In the genomic region with DNA sequence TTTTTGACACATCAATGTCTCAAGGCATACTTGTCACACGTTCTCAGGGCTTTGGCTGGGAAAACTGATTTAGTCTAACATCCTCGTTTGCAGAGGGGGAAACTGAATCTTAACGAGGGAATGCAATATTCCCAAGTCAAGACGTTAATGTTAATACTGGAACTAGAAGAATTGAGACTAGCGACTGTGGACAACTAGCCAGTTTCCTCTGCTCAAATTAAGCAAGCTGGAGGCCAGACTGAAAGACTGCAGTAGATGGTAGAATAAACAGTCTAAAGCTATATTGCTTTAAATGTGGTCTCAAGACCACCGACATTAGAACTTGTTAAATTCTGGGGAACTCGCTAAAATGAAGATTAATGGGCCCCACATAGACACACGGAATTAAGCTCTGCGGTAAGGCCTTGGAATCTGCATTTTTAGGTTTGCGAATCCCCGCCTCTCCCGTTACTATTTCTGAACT, we compare ENCODE assay signal across 8 cellular contexts. TPM values are rescaled to one million over a fixed set of nuclear protein-coding genes. Genes with fewer than 3 reads are reported as not detected.
DNase-seq lines count a peak whose midpoint lies in the region; ATAC-seq, FAIRE-seq and TF ChIP-seq lines count a peak whose summit lies in the region.

No MANE protein-coding gene starts in this region.

- FAIRE-seq in endothelial cell of umbilical vein (lab: Jason Lieb, UNC): no peak

- no peak overlapping the region for H3K27ac Mint-ChIP-seq in neural progenitor cell

- H4K20me1 ChIP-seq in OCI-LY7 (ENCODE audit: insufficient read depth, low read length): peaks cover 31% of the 10 kb centered on the region
- no peaks in the 10 kb centered on the region for H4K20me1 ChIP-seq in endothelial cell of umbilical vein (replicated peaks; ENCODE audit: control insufficient read depth, extremely low read depth, insufficient read depth, low read length)
- H4K20me1 ChIP-seq in neural progenitor cell (ENCODE audit: low read depth): peaks cover 26% of the 10 kb centered on the region

- H2AFZ ChIP-seq in ACC112 (ENCODE audit: low read length, unreplicated experiment) (peak overlapping the region; percentile 86), OCI-LY7 (ENCODE audit: low read length) (peak overlapping the region; percentile 98), endothelial cell of umbilical vein (ENCODE audit: low read depth, low read length) (peak overlapping the region; percentile 78), neural progenitor cell (replicated peaks) (peak overlapping the region; percentile 89)

- H3K4me3 Mint-ChIP-seq in neural progenitor cell: peak overlapping the region; percentile 96

- H3K4me3 ChIP-seq in ACC112 (ENCODE audit: low read depth, low read length): peak overlapping the region; percentile 95
- H3K4me3 ChIP-seq in OCI-LY7 (ENCODE audit: low read depth, low read length, poor library complexity, severe bottlenecking): peak overlapping the region; percentile 94
- peak overlapping the region; percentile 55 to 90 (median 64) for H3K4me3 ChIP-seq in endothelial cell of umbilical vein (replicated peaks in 1 of 3; ENCODE audit: insufficient read depth in 1 of 3, low read depth in 1 of 3, low read length in 3 of 3)
- peak overlapping the region; percentile 73 for H3K4me3 ChIP-seq in neural progenitor cell

- peaks cover 18% of the 10 kb centered on the region for H3K4me1 Mint-ChIP-seq in neural progenitor cell

- peaks cover 18% of the 10 kb centered on the region for H3F3A ChIP-seq in neural progenitor cell (ENCODE audit: low read depth)

- POLR2A ChIA-PET in OCI-LY7 (lab: Charles Lee): interaction anchor here (0.7 to 3.2 kb wide), 9 partner anchors 9 to 206 kb away, joined by 3 to 11 read pairs (median 5); a partner anchor contains a TSS
- POLR2A ChIA-PET in endothelial cell of umbilical vein (lab: Charles Lee): interaction anchor here (2.6 kb wide), 1 partner anchor 49 kb away, joined by 6 read pairs; a partner anchor contains a TSS

- peaks cover 16% of the 10 kb centered on the region; the same call in 1 of the 2 replicates for H3K36me3 ChIP-seq in ACC112 (ENCODE audit: insufficient read depth, low read length)
- H3K36me3 ChIP-seq in OCI-LY7 (ENCODE audit: insufficient read depth, low read length): peaks cover 39% of the 10 kb centered on the region
- peaks cover 3 to 6% of the 10 kb centered on the region in 2 experiments for H3K36me3 ChIP-seq in endothelial cell of umbilical vein (ENCODE audit: control insufficient read depth in 2 of 2, extremely low read depth in 1 of 2, insufficient read depth in 2 of 2, low read length in 2 of 2)
- peaks cover 16% of the 10 kb centered on the region for H3K36me3 ChIP-seq in neural progenitor cell

- H3K9ac ChIP-seq in endothelial cell of umbilical vein (replicated peaks; ENCODE audit: extremely low read depth, insufficient read depth, low read length): peak overlapping the region; percentile 78
- peak overlapping the region; percentile 1 for H3K9ac ChIP-seq in neural progenitor cell

- dilution Hi-C loops in endothelial cell of umbilical vein (cut with MboI; ENCODE audit: extremely low pct_ligation_motif_present, low sequenced_read_pairs): no loop called here

- TF ChIP-seq POLR2A in endothelial cell of umbilical vein (IDR thresholded peaks at IDR 0.05; ENCODE audit: low read depth, low read length): no peak

- H3K4me1 ChIP-seq in ACC112 (ENCODE audit: control insufficient read depth, insufficient read depth, low read length, unreplicated experiment) (peaks cover 9% of the 10 kb centered on the region), OCI-LY7 (ENCODE audit: insufficient read depth, low read length, poor library complexity, severe bottlenecking) (peaks cover 22% of the 10 kb centered on the region), endothelial cell of umbilical vein (ENCODE audit: control insufficient read depth, extremely low read depth, insufficient read depth, low read length) (peaks cover 16% of the 10 kb centered on the region), neural progenitor cell (peaks cover 8% of the 10 kb centered on the region)

- peaks cover 2% of the 10 kb centered on the region for H3K27me3 Mint-ChIP-seq in neural progenitor cell (ENCODE audit: insufficient read depth, low read depth)

- H3K79me2 ChIP-seq in ACC112 (ENCODE audit: control insufficient read depth, insufficient read depth, low read length, unreplicated experiment): peaks cover 28% of the 10 kb centered on the region
- peaks cover 42% of the 10 kb centered on the region for H3K79me2 ChIP-seq in OCI-LY7 (ENCODE audit: insufficient read depth, low read depth, low read length)
- peaks cover 29% of the 10 kb centered on the region for H3K79me2 ChIP-seq in endothelial cell of umbilical vein (ENCODE audit: control insufficient read depth, insufficient read depth, low read length)
- H3K79me2 ChIP-seq in neural progenitor cell (ENCODE audit: low read depth): peaks cover 43% of the 10 kb centered on the region

- no peaks in the 10 kb centered on the region for H3K9me1 ChIP-seq in endothelial cell of umbilical vein (replicated peaks; ENCODE audit: control insufficient read depth, extremely low read depth, insufficient read depth, low read length)

- H3K27me3 ChIP-seq in ACC112 (ENCODE audit: insufficient read depth, low read length) (no peaks in the 10 kb centered on the region), endothelial cell of umbilical vein (ENCODE audit: control insufficient read depth in 2 of 2, insufficient read depth in 2 of 2, low read length in 2 of 2) (no peaks in the 10 kb centered on the region), neural progenitor cell (peaks cover 3% of the 10 kb centered on the region)

- BruUV-seq in OCI-LY7 (replicated peaks; lab: Mats Ljungman, UMichigan) (TSS peak; percentile 95), endothelial cell of umbilical vein (replicated peaks; lab: Mats Ljungman, UMichigan) (TSS peak; percentile 88)

- H3K27ac ChIP-seq in ACC112 (ENCODE audit: low read depth, low read length): peak overlapping the region; percentile 66
- peak overlapping the region; percentile 68 for H3K27ac ChIP-seq in OCI-LY7 (ENCODE audit: low read depth, low read length, poor library complexity, severe bottlenecking)
- H3K27ac ChIP-seq in endothelial cell of umbilical vein (ENCODE audit: insufficient read depth, low read depth, low read length): peak overlapping the region; percentile 26
- peak overlapping the region; percentile 38 for H3K27ac ChIP-seq in neural progenitor cell

- H3K4me2 ChIP-seq in OCI-LY7 (ENCODE audit: low read length) (peak overlapping the region; percentile 92), endothelial cell of umbilical vein (ENCODE audit: insufficient read depth, low read length) (peak overlapping the region; percentile 76), neural progenitor cell (peak overlapping the region; percentile 82)

- peak; percentile 3 for ATAC-seq in GM19452 (IDR thresholded peaks at IDR 0.05; ENCODE audit: unreplicated experiment)

- intact Hi-C loops in OCI-LY7 (cut with micrococcal nuclease; ENCODE audit: unreplicated experiment) (loop anchor here (1.0 to 10.0 kb wide), 4 partner anchors 50 to 1850 kb away; a partner anchor contains a TSS), endothelial cell of umbilical vein (cut with micrococcal nuclease) (loop anchor here (2.0 kb wide), 1 partner anchor 208 kb away; no protein-coding TSS in a partner anchor)

- no peaks in the 10 kb centered on the region for H3K9me3 Mint-ChIP-seq in neural progenitor cell

- DNase-seq in OCI-LY7 (ENCODE audit: low spot score) (no peak), endothelial cell of umbilical vein (ENCODE audit: low read depth, low spot score) (no peak), neural progenitor cell (ENCODE audit: low spot score) (peak; percentile 1), OCI-M1 (lab: John Stamatoyannopoulos, UW) (no peak), kidney tubule cell (ENCODE audit: low spot score) (no peak)
- DNase-seq in activated CD4-positive, CD25-positive, alpha-beta regulatory T cell treated with anti-CD3 and anti-CD28 coated beads, Interleukin-2, amount 50 U/mL, for 72 hours: no peak

- CTCF ChIA-PET in OCI-LY7 (lab: Charles Lee; ENCODE audit: unreplicated experiment) (interaction anchor here (0.5 to 1.0 kb wide), 2 partner anchors 85 to 95 kb away, joined by 3 to 5 read pairs; no protein-coding TSS in a partner anchor), endothelial cell of umbilical vein (lab: Charles Lee) (interaction anchor here (0.8 to 2.8 kb wide), 15 partner anchors 10 to 207 kb away, joined by 3 to 40 read pairs (median 5); no protein-coding TSS in a partner anchor)

- H3K9me3 ChIP-seq in OCI-LY7 (ENCODE audit: low read length) (no peaks in the 10 kb centered on the region), endothelial cell of umbilical vein (replicated peaks; ENCODE audit: control insufficient read depth, insufficient read depth, low read length) (no peaks in the 10 kb centered on the region), neural progenitor cell (ENCODE audit: low read depth) (no peaks in the 10 kb centered on the region)

- peaks cover 8% of the 10 kb centered on the region for H3K36me3 Mint-ChIP-seq in neural progenitor cell

- TF ChIP-seq CTCF in OCI-LY7 (conservative IDR thresholded peaks at IDR 0.05; ENCODE audit: low read length): no peak
- TF ChIP-seq CTCF in endothelial cell of umbilical vein (IDR thresholded peaks at IDR 0.05; ENCODE audit: extremely low read depth in 1 of 2, insufficient read depth in 1 of 2, low read depth in 1 of 2, low read length in 2 of 2): no peak
- TF ChIP-seq CTCF in neural progenitor cell (IDR thresholded peaks at IDR 0.05): no peak

- H3K9me2 ChIP-seq in OCI-LY7 (ENCODE audit: insufficient read depth, low read length): no peaks in the 10 kb centered on the region

RNA-seq across cellular contexts. Expression of a gene that starts 0.6 kb away (rescaled TPM):
- total RNA-seq in OCI-LY7 (2014; rRNA removed; shearing (Covaris generic)): 62.7 and 71.1 TPM in 2 replicates
- total RNA-seq in OCI-LY7 (2022): 79.5 and 94.6 TPM in 2 replicates
- 45.1 and 53.0 TPM in 2 replicates for total RNA-seq in endothelial cell of umbilical vein
- polyA plus RNA-seq in endothelial cell of umbilical vein: 11.9 and 21.3 TPM in 2 replicates
- 14.0 and 17.3 TPM in 2 replicates for polyA plus RNA-seq in endothelial cell of umbilical vein (2011; cell fraction: cytosol; rRNA removed)
- 8.5 and 9.6 TPM in 2 replicates for polyA plus RNA-seq in endothelial cell of umbilical vein (2011; cell fraction: nucleus; rRNA removed)
- polyA plus RNA-seq in endothelial cell of umbilical vein (2012): 37.6 and 53.6 TPM in 2 replicates
- 22.1 and 27.4 TPM in 2 replicates for polyA minus RNA-seq in endothelial cell of umbilical vein
- polyA minus RNA-seq in endothelial cell of umbilical vein (2011; cell fraction: cytosol; rRNA and poly(A)+ RNA removed): 31.1 TPM
- 10.6 and 10.9 TPM in 2 replicates for polyA minus RNA-seq in endothelial cell of umbilical vein (2011; cell fraction: nucleus; rRNA and poly(A)+ RNA removed)
- 44.9 and 61.2 TPM in 2 replicates for total RNA-seq in neural progenitor cell (ENCODE audit: low replicate concordance)

RNA-seq across cellular contexts. Expression of a gene that starts 49.8 kb away (rescaled TPM):
- total RNA-seq in OCI-LY7 (2014; rRNA removed; shearing (Covaris generic)): 4.8 and 6.8 TPM in 2 replicates
- total RNA-seq in OCI-LY7 (2022): 10.0 and 10.5 TPM in 2 replicates
- total RNA-seq in endothelial cell of umbilical vein: 14.5 and 16.9 TPM in 2 replicates
- polyA plus RNA-seq in endothelial cell of umbilical vein: 10.6 and 13.5 TPM in 2 replicates
- 12.2 and 12.4 TPM in 2 replicates for polyA plus RNA-seq in endothelial cell of umbilical vein (2011; cell fraction: cytosol; rRNA removed)
- 7.5 and 10.9 TPM in 2 replicates for polyA plus RNA-seq in endothelial cell of umbilical vein (2011; cell fraction: nucleus; rRNA removed)
- 17.3 and 17.9 TPM in 2 replicates for polyA plus RNA-seq in endothelial cell of umbilical vein (2012)
- 5.0 and 5.8 TPM in 2 replicates for polyA minus RNA-seq in endothelial cell of umbilical vein
- 5.9 TPM for polyA minus RNA-seq in endothelial cell of umbilical vein (2011; cell fraction: cytosol; rRNA and poly(A)+ RNA removed)
- 8.3 and 12.7 TPM in 2 replicates for polyA minus RNA-seq in endothelial cell of umbilical vein (2011; cell fraction: nucleus; rRNA and poly(A)+ RNA removed)
- total RNA-seq in neural progenitor cell (ENCODE audit: low replicate concordance): 38.3 and 56.6 TPM in 2 replicates
